ENCODE assay signal across 1 cellular context in the genomic region with DNA sequence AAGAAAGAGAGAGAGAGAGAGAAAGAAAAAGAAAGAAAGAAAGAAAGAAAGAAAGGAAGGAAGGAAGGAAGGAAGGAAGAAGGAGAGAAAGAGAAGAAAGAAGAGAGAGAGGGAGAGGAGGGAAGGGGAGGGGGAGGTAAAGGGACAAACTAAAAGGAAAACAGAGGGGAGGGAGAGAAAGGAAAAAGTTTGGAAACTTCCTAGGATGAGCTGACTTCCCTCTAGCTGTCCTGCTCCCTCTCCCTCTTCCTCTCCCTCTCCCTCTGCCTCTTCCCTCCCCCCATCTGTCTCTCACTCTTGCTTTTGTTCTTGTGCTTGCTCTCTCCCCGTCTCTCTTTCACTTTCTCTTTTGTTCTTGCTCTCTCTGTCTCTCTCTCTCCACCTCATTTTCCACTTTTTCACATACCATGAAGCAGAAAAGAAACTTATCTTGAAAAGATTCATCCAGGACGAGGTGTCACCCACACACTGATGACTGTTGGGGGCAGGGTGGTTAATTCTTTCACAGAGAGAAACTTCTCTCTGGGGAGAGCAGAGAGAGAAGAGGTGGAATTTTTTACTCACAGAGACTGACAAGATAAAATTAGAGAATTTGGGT.
TF ChIP-seq lines count a peak whose summit lies in the region.

No MANE protein-coding gene starts in this region.

TF ChIP-seq in WTC11, 78 proteins besides CTCF, POLR2A, EP300 and RAD21 (continued from another document):
- TF ChIP-seq, protein P1, sequence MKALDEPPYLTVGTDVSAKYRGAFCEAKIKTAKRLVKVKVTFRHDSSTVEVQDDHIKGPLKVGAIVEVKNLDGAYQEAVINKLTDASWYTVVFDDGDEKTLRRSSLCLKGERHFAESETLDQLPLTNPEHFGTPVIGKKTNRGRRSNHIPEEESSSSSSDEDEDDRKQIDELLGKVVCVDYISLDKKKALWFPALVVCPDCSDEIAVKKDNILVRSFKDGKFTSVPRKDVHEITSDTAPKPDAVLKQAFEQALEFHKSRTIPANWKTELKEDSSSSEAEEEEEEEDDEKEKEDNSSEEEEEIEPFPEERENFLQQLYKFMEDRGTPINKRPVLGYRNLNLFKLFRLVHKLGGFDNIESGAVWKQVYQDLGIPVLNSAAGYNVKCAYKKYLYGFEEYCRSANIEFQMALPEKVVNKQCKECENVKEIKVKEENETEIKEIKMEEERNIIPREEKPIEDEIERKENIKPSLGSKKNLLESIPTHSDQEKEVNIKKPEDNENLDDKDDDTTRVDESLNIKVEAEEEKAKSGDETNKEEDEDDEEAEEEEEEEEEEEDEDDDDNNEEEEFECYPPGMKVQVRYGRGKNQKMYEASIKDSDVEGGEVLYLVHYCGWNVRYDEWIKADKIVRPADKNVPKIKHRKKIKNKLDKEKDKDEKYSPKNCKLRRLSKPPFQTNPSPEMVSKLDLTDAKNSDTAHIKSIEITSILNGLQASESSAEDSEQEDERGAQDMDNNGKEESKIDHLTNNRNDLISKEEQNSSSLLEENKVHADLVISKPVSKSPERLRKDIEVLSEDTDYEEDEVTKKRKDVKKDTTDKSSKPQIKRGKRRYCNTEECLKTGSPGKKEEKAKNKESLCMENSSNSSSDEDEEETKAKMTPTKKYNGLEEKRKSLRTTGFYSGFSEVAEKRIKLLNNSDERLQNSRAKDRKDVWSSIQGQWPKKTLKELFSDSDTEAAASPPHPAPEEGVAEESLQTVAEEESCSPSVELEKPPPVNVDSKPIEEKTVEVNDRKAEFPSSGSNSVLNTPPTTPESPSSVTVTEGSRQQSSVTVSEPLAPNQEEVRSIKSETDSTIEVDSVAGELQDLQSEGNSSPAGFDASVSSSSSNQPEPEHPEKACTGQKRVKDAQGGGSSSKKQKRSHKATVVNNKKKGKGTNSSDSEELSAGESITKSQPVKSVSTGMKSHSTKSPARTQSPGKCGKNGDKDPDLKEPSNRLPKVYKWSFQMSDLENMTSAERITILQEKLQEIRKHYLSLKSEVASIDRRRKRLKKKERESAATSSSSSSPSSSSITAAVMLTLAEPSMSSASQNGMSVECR (CRISPR knock-in tag; IDR thresholded peaks at IDR 0.05; ENCODE audit: borderline replicate concordance): no peak
- no peak for TF ChIP-seq TEAD4 (CRISPR knock-in tag; IDR thresholded peaks at IDR 0.05)
- TF ChIP-seq CREM (CRISPR knock-in tag; IDR thresholded peaks at IDR 0.05): no peak
- TF ChIP-seq FOXK1 (CRISPR knock-in tag; IDR thresholded peaks at IDR 0.05): no peak
- no peak for TF ChIP-seq USF1 (CRISPR knock-in tag; IDR thresholded peaks at IDR 0.05)
- TF ChIP-seq ZNF416 (CRISPR knock-in tag; IDR thresholded peaks at IDR 0.05): no peak
- no peak; the same call in 1 of the 2 replicates for TF ChIP-seq ZNF512 (CRISPR knock-in tag; IDR thresholded peaks at IDR 0.05; ENCODE audit: borderline replicate concordance)
- TF ChIP-seq NFYB (CRISPR knock-in tag; conservative IDR thresholded peaks at IDR 0.05; ENCODE audit: low read depth): no peak
- TF ChIP-seq ZNF232 (CRISPR knock-in tag; IDR thresholded peaks at IDR 0.05): no peak
- no peak for TF ChIP-seq ELF4 (CRISPR knock-in tag; IDR thresholded peaks at IDR 0.05; ENCODE audit: low read depth)
- no peak for TF ChIP-seq E2F1 (CRISPR knock-in tag; IDR thresholded peaks at IDR 0.05)
TF ChIP-seq in WTC11: peak in this region for 0.
